ENCODE assay signal across 19 cellular contexts in genomic region chr1:39964552-39964951, GRCh38. TPM values are rescaled to one million over a fixed set of nuclear protein-coding genes. Genes with fewer than 3 reads are reported as not detected.
DNase-seq lines count a peak whose midpoint lies in the region; ATAC-seq, FAIRE-seq and TF ChIP-seq lines count a peak whose summit lies in the region.
"Had no signal": no experiment of that assay in that cellular context is flagged by ENCODE, and none has a peak within 500 bp of the region (broad histone marks: within the 10 kb centered on the region; RNA-seq: fewer than 3 reads in every experiment).

No MANE protein-coding gene starts in this region.

- peaks cover 24 to 36% of the 10 kb centered on the region in 2 experiments for H3K36me3 ChIP-seq in GM12878 (ENCODE audit: control insufficient read depth in 2 of 2, insufficient read depth in 2 of 2, low read length in 1 of 2)
- H3K36me3 ChIP-seq in neuronal stem cell (replicated peaks in 1 of 2; ENCODE audit: control insufficient read depth in 2 of 2, insufficient read depth in 2 of 2, low read length in 2 of 2): peaks cover 0 to 92% of the 10 kb centered on the region in 2 donors
- H3K36me3 ChIP-seq: BE2C had no signal

- SMC1A ChIA-PET in GM12878 (lab: Charles Lee; ENCODE audit: uncharacterized antibody, unreplicated experiment): interaction anchor here (1.1 kb wide), 1 partner anchor 7 kb away, joined by 3 read pairs; no protein-coding TSS in a partner anchor

- RAD21 ChIA-PET in GM12878 (lab: Charles Lee; ENCODE audit: unreplicated experiment): interaction anchor here (1.2 kb wide), 2 partner anchors 45 to 68 kb away, joined by 3 to 5 read pairs; no protein-coding TSS in a partner anchor

- H3K4me2 ChIP-seq in GM12878 (ENCODE audit: control insufficient read depth, insufficient read depth): no peak overlapping the region
- no peak overlapping the region for H3K4me2 ChIP-seq in neuronal stem cell (ENCODE audit: insufficient read depth, low read length, poor library complexity, severe bottlenecking)
- H3K4me2 ChIP-seq: A549 had no signal

- intact Hi-C loops in GM12878 (cut with micrococcal nuclease; ENCODE audit: unreplicated experiment): no loop called here

- no peak overlapping the region for H3K9ac ChIP-seq in GM12878 (ENCODE audit: control insufficient read depth, insufficient read depth, low read length)
- H3K9ac ChIP-seq in neuronal stem cell (ENCODE audit: low read depth, low read length, poor library complexity): peak overlapping the region; percentile 77

- no peak overlapping the region for H3K18ac ChIP-seq in neuronal stem cell (ENCODE audit: low read length)

- H3K23ac ChIP-seq in neuronal stem cell (ENCODE audit: low read depth, low read length, poor library complexity): peak overlapping the region; percentile 65

- no peak overlapping the region for H4K8ac ChIP-seq in neuronal stem cell (ENCODE audit: low read depth, low read length)

- H4K20me1 ChIP-seq in GM12878 (ENCODE audit: control insufficient read depth, insufficient read depth): no peaks in the 10 kb centered on the region

- no peak for TF ChIP-seq EP300 in GM12878 (IDR thresholded peaks at IDR 0.05; ENCODE audit: borderline replicate concordance in 1 of 2, control insufficient read depth in 1 of 2, low read depth in 2 of 2, low read length in 2 of 2)

- ATAC-seq in GM12878 (no peak), HG03571 (IDR thresholded peaks at IDR 0.05; ENCODE audit: unreplicated experiment) (no peak)
- ATAC-seq: A549, HCT116, HepG2 had no signal

- no peak overlapping the region for H2BK120ac ChIP-seq in neuronal stem cell (ENCODE audit: low read depth, low read length)

- H2AFZ ChIP-seq in GM12878 (ENCODE audit: control insufficient read depth, low read depth, low read length) (no peak overlapping the region), neuronal stem cell (ENCODE audit: low read length) (no peak overlapping the region)

- H2AK5ac ChIP-seq in neuronal stem cell (ENCODE audit: low read depth, low read length): no peak overlapping the region

- no peaks in the 10 kb centered on the region for H3K9me3 ChIP-seq in GM12878 (replicated peaks; ENCODE audit: control insufficient read depth, insufficient read depth, low read length)
- H3K9me3 ChIP-seq in neuronal stem cell (replicated peaks in 1 of 2; ENCODE audit: control insufficient read depth in 2 of 2, insufficient read depth in 1 of 2, low read depth in 1 of 2, low read length in 2 of 2): no peaks in the 10 kb centered on the region
- H3K9me3 ChIP-seq: A549, BE2C, Caco-2 had no signal

- FAIRE-seq in GM12892 (lab: Jason Lieb, UNC): peak; percentile 9
- no peak for FAIRE-seq in GM12878 (lab: Jason Lieb, UNC)
- FAIRE-seq in urothelium cell line (lab: Jason Lieb, UNC): peak; percentile 90
- FAIRE-seq: A549, H54, HepG2, HTR-8/SVneo had no signal

- H3K27ac ChIP-seq in GM12878 (ENCODE audit: control insufficient read depth, insufficient read depth) (no peak overlapping the region), neuronal stem cell (replicated peaks; ENCODE audit: low read length) (no peak overlapping the region)
- H3K27ac ChIP-seq: A549, C4-2B had no signal

- no peak for TF ChIP-seq CTCF in GM12878 (IDR thresholded peaks at IDR 0.05 in 2 of 3, conservative IDR thresholded peaks at IDR 0.05 in 1 of 3; ENCODE audit: control insufficient read depth in 2 of 3, extremely low read depth in 1 of 3, insufficient read depth in 1 of 3, low read depth in 3 of 3, low read length in 3 of 3)

- no peak for DNase-seq in GM12892 (ENCODE audit: insufficient read length)
- DNase-seq in GM12878 (ENCODE audit: low read depth, low spot score): no peak
- no peak for DNase-seq in neuronal stem cell (ENCODE audit: low spot score)
- no peak for DNase-seq in urothelium cell line (ENCODE audit: low spot score)
- no peak for DNase-seq in NCI-H187 (lab: John Stamatoyannopoulos, UW)
- DNase-seq in stimulated activated CD4-positive, alpha-beta T cell treated with anti-CD3 and anti-CD28 coated beads, Interleukin-4, amount 100 ng/mL, for 24 hours: no peak
- DNase-seq: BE2C; Caco-2; CD8-positive, alpha-beta memory T cell; DMS53; GF-D8; Karpas-422 had no signal

- peaks cover 5% of the 10 kb centered on the region for H3K79me2 ChIP-seq in GM12878 (ENCODE audit: control insufficient read depth, insufficient read depth, low read length)

- 100% methylated on average over 1 of the region's 4 CpGs for WGBS in GM12878 (ENCODE audit: insufficient coverage, insufficient replicate concordance, low lambda C conversion rate, missing lambda C conversion rate)
- WGBS in neuronal stem cell (ENCODE audit: extremely low coverage in 2 of 2, insufficient read length in 2 of 2, insufficient replicate concordance in 1 of 2), 2 donors: no CpG with 5 or more reads among the region's 4 CpGs

- H3K79me1 ChIP-seq in neuronal stem cell (ENCODE audit: low read depth, low read length): no peaks in the 10 kb centered on the region

- peak overlapping the region; percentile 30 for H4K91ac ChIP-seq in neuronal stem cell (ENCODE audit: low read depth, low read length, poor library complexity)

- H3K14ac ChIP-seq in neuronal stem cell (ENCODE audit: low read length): peak overlapping the region; percentile 63

- no peak overlapping the region for H3K4me3 ChIP-seq in GM12878
- peak overlapping the region in 1 of 2 donors; percentile 15 for H3K4me3 ChIP-seq in neuronal stem cell (ENCODE audit: low read length in 2 of 2)
- H3K4me3 ChIP-seq: A549 had no signal

- in situ Hi-C loops in GM12878 (cut with MboI): no loop called here

- H2BK12ac ChIP-seq in neuronal stem cell (ENCODE audit: low read length): no peak overlapping the region

- no peak for TF ChIP-seq RAD21 in GM12878 (IDR thresholded peaks at IDR 0.05; ENCODE audit: insufficient read depth, low read depth, low read length)

- CTCF ChIA-PET in GM12878 (lab: Yijun Ruan, JAX): interaction anchor here (1.3 to 2.8 kb wide), 2 partner anchors 10 to 45 kb away, joined by 10 to 11 read pairs; no protein-coding TSS in a partner anchor

- POLR2A ChIA-PET in GM12878 (lab: Charles Lee): no interaction called here

- H3K4me1 ChIP-seq in GM12878 (ENCODE audit: control insufficient read depth, insufficient read depth, low read length) (peaks cover 15% of the 10 kb centered on the region), neuronal stem cell (ENCODE audit: control insufficient read depth in 2 of 2, insufficient read depth in 1 of 2, low read depth in 1 of 2, low read length in 2 of 2) (peaks cover 0 to 3% of the 10 kb centered on the region in 2 donors)
- H3K4me1 ChIP-seq: A549, Caco-2 had no signal

- BruUV-seq in GM12878 (replicated peaks; lab: Mats Ljungman, UMichigan): TSS peak; percentile 23

- no peak overlapping the region for H3K4ac ChIP-seq in neuronal stem cell (ENCODE audit: low read length)

- TF ChIP-seq POLR2A in GM12892 (IDR thresholded peaks at IDR 0.05; ENCODE audit: low read depth, low read length) (peak; percentile 42), GM12878 (IDR thresholded peaks at IDR 0.05; ENCODE audit: low read depth, low read length) (no peak; the same call in 1 of the 2 replicates)

- H3K27me3 ChIP-seq in GM12878 (replicated peaks in 1 of 2; ENCODE audit: control insufficient read depth in 2 of 2, insufficient read depth in 2 of 2, low read length in 1 of 2): no peaks in the 10 kb centered on the region
- peaks cover 0 to 3% (median 0%) of the 10 kb centered on the region in 3 experiments for H3K27me3 ChIP-seq in neuronal stem cell (ENCODE audit: control insufficient read depth in 3 of 3, insufficient read depth in 3 of 3, low read depth in 1 of 3, low read length in 3 of 3)
- H3K27me3 ChIP-seq: BE2C had no signal

- no peak overlapping the region for H2BK5ac ChIP-seq in neuronal stem cell (ENCODE audit: low read length)

- H2BK15ac ChIP-seq in neuronal stem cell (ENCODE audit: low read length): no peak overlapping the region

TF ChIP-seq in GM12878, 131 proteins besides CTCF, POLR2A, EP300 and RAD21:
- TF ChIP-seq RFX5 (IDR thresholded peaks at IDR 0.05; ENCODE audit: low read depth, low read length) (no peak), HDGF (IDR thresholded peaks at IDR 0.05) (0 out of 2 replicates have a peak, but pooled peaks have one; percentile 55)

RNA-seq across cellular contexts. Expression of gene MFSD2A, which starts 9.6 kb away (rescaled TPM):
- 10.5 TPM for polyA plus RNA-seq in GM12892 (2012; ENCODE audit: missing spikeins)
- 36.5 and 40.1 TPM in 2 replicates for total RNA-seq in GM12878 (2013; cell fraction: nucleolus; rRNA removed)
- total RNA-seq in GM12878 (2014; rRNA removed) (30.1 and 34.0 TPM in 2 replicates), GM12878 (2014; rRNA removed; fragmentation: Illumina TruSeq; extraction: Trizol) (13.3 and 14.0 TPM in 2 replicates), GM12878 (2021) (23.1 and 23.4 TPM in 2 replicates)
- 4.5 TPM for polyA plus RNA-seq in GM12878 (2011; ENCODE audit: low read depth)
- polyA plus RNA-seq in GM12878 (2011; rRNA removed) (6.5 and 11.0 TPM in 2 replicates), GM12878 (2014; fragmentation: Illumina TruSeq; extraction: Trizol) (19.5 and 21.6 TPM in 2 replicates), GM12878 (2014; fragmentation: Nextera tagmentation; extraction: Ambion mirVana) (1 to 10 TPM in 1 of 2 experiments, under 1 TPM in 1; 0.84 to 1.9 TPM), GM12878 (2014; rRNA removed) (21.7 and 21.9 TPM in 2 replicates), GM12878 (2016; fragmentation: Nextera tagmentation; extraction: Ambion mirVana) (10 to 100 TPM; 14.3 to 16.1 TPM)
- 14.0 and 15.4 TPM in 2 replicates for polyA plus RNA-seq in GM12878 (2011; cell fraction: cytosol; rRNA removed)
- 54.2 and 55.9 TPM in 2 replicates for polyA plus RNA-seq in GM12878 (2011; cell fraction: nucleus; rRNA removed)
- 7.7 and 9.9 TPM in 2 replicates for polyA plus RNA-seq in GM12878 (2012)
- 15.6 and 23.0 TPM in 2 replicates for polyA minus RNA-seq in GM12878 (2011; rRNA and poly(A)+ RNA removed)
- polyA minus RNA-seq in GM12878 (2011; cell fraction: cytosol; rRNA and poly(A)+ RNA removed): 6.1 and 6.7 TPM in 2 replicates
- 15.2 and 30.2 TPM in 2 replicates for polyA minus RNA-seq in GM12878 (2011; cell fraction: nucleus; rRNA and poly(A)+ RNA removed)
- 2.1 TPM for polyA plus RNA-seq in neuronal stem cell (2013, experiment 1 of 2)
- polyA plus RNA-seq in neuronal stem cell (2013, experiment 2 of 2): 2.4 TPM
- total RNA-seq: HepG2 had no signal
